Comparison of ENCODE assay signal across 8 cellular contexts in genomic region chr9:120236596-120236995, GRCh38.
"Had no signal": no experiment of that assay in that cellular context is flagged by ENCODE, and none has a peak within 500 bp of the region (broad histone marks: within the 10 kb centered on the region; RNA-seq: fewer than 3 reads in every experiment).

No MANE protein-coding gene starts in this region.

- ATAC-seq: HCT116, K562 had no signal

- DNase-seq: GM23248, GOT3, H7, HFFc6, IMR-90, KG1 had no signal
